ENCODE assay signal across 15 cellular contexts in the genomic region with DNA sequence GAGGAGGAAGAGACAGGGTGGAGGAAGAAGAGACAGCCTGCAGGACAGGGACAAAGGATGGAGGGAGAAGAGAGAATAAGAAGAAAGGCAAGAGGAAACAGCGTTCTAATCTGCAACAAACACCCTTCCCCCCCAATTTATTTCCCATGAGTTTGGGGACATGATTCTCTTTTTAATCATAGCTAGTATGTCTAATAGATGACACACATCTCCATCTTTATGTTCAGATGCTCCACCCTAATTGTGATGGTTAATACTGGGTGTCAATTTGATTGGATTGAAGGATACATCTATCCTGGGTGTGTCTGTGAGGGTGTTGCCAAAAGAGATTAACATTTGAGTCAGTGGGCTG.
DNase-seq lines count a peak whose midpoint lies in the region; ATAC-seq and TF ChIP-seq lines count a peak whose summit lies in the region.
"Had no signal": no experiment of that assay in that cellular context is flagged by ENCODE, and none has a peak within 500 bp of the region (broad histone marks: within the 10 kb centered on the region; RNA-seq: fewer than 3 reads in every experiment).

No MANE protein-coding gene starts in this region.

- no peak overlapping the region for H3K9ac ChIP-seq in neural cell (ENCODE audit: low read length)

- no peak for DNase-seq in activated CD4-positive, alpha-beta T cell treated with anti-CD3 and anti-CD28 coated beads, Interleukin-2, amount 10 ng/mL, durations not matched to agents 24 days and 14 days
- no peak for DNase-seq in activated CD4-positive, alpha-beta T cell treated with anti-CD3 and anti-CD28 coated beads, Interleukin-2, amount 50 U/mL, for 48 hours
- no peak for DNase-seq in activated naive CD8-positive, alpha-beta T cell treated with anti-CD3 and anti-CD28 coated beads, Interleukin-2, amount 50 U/mL, for 24 hours
- DNase-seq in T-helper 17 cell, result no peak
- no peak for DNase-seq in activated effector memory CD4-positive, alpha-beta T cell treated with anti-CD3 and anti-CD28 coated beads, Interleukin-2, amount 50 U/mL, for 16 hours
- no peak for DNase-seq in H7
- DNase-seq: BE2C; CD8-positive, alpha-beta memory T cell; DMS53; KG1; NCI-H1105 treated with DMSO at 0.1 percent for 48 hours; NCI-H1694 treated with DMSO at 0.1 percent for 48 hours had no signal

- no peaks in the 10 kb centered on the region for H3K36me3 Mint-ChIP-seq in activated CD4-positive, alpha-beta T cell treated with anti-CD3 and anti-CD28 coated beads, Interleukin-2, amount 10 ng/mL, durations not matched to agents 24 days and 14 days (ENCODE audit: low read depth)
- peaks cover 2% of the 10 kb centered on the region for H3K36me3 Mint-ChIP-seq in activated naive CD8-positive, alpha-beta T cell
- H3K36me3 Mint-ChIP-seq in activated naive CD8-positive, alpha-beta T cell treated with anti-CD3 and anti-CD28 coated beads, Interleukin-2, amount 50 U/mL, for 24 hours (ENCODE audit: low read depth), result no peaks in the 10 kb centered on the region
- H3K36me3 Mint-ChIP-seq in T-helper 17 cell (ENCODE audit: low read depth), result no peaks in the 10 kb centered on the region
- H3K36me3 Mint-ChIP-seq: CD8-positive, alpha-beta memory T cell had no signal

- no peak for TF ChIP-seq RAD21 in neural cell (conservative IDR thresholded peaks at IDR 0.05)

- intact Hi-C loops in activated CD4-positive, alpha-beta T cell treated with anti-CD3 and anti-CD28 coated beads, Interleukin-2, amount 10 ng/mL, durations not matched to agents 24 days and 14 days (cut with micrococcal nuclease), result no loop called here

- TF ChIP-seq EP300 in neural cell (conservative IDR thresholded peaks at IDR 0.05; ENCODE audit: poor library complexity, severe bottlenecking), result no peak

- ATAC-seq in activated naive CD8-positive, alpha-beta T cell treated with anti-CD3 and anti-CD28 coated beads, Interleukin-2, amount 50 U/mL, for 24 hours, result no peak
- peak; percentile 55 for ATAC-seq in T-helper 17 cell
- ATAC-seq: Panc1 had no signal

- no peaks in the 10 kb centered on the region for H4K20me1 ChIP-seq in neural cell (ENCODE audit: insufficient read depth)

- peaks cover 2% of the 10 kb centered on the region for H3K27me3 Mint-ChIP-seq in activated CD4-positive, alpha-beta T cell treated with anti-CD3 and anti-CD28 coated beads, Interleukin-2, amount 10 ng/mL, durations not matched to agents 24 days and 14 days
- no peaks in the 10 kb centered on the region for H3K27me3 Mint-ChIP-seq in activated naive CD8-positive, alpha-beta T cell
- no peaks in the 10 kb centered on the region for H3K27me3 Mint-ChIP-seq in activated naive CD8-positive, alpha-beta T cell treated with anti-CD3 and anti-CD28 coated beads, Interleukin-2, amount 50 U/mL, for 24 hours
- H3K27me3 Mint-ChIP-seq in T-helper 17 cell, result no peaks in the 10 kb centered on the region
- H3K27me3 Mint-ChIP-seq: CD8-positive, alpha-beta memory T cell had no signal

- H3K36me3 ChIP-seq in neural cell (ENCODE audit: insufficient read depth, low read length) (no peaks in the 10 kb centered on the region), H7 (replicated peaks; ENCODE audit: control insufficient read depth, insufficient read depth, low read length) (no peaks in the 10 kb centered on the region)
- H3K36me3 ChIP-seq: BE2C had no signal

- peaks cover 6% of the 10 kb centered on the region for H3K4me1 Mint-ChIP-seq in activated CD4-positive, alpha-beta T cell treated with anti-CD3 and anti-CD28 coated beads, Interleukin-2, amount 10 ng/mL, durations not matched to agents 24 days and 14 days
- peaks cover 17% of the 10 kb centered on the region for H3K4me1 Mint-ChIP-seq in activated naive CD8-positive, alpha-beta T cell (ENCODE audit: low read depth)
- H3K4me1 Mint-ChIP-seq in activated naive CD8-positive, alpha-beta T cell treated with anti-CD3 and anti-CD28 coated beads, Interleukin-2, amount 50 U/mL, for 24 hours, result peaks cover 9% of the 10 kb centered on the region
- peaks cover 10% of the 10 kb centered on the region for H3K4me1 Mint-ChIP-seq in T-helper 17 cell

- no peaks in the 10 kb centered on the region for H3K9me3 Mint-ChIP-seq in activated CD4-positive, alpha-beta T cell treated with anti-CD3 and anti-CD28 coated beads, Interleukin-2, amount 10 ng/mL, durations not matched to agents 24 days and 14 days
- no peaks in the 10 kb centered on the region for H3K9me3 Mint-ChIP-seq in activated naive CD8-positive, alpha-beta T cell (ENCODE audit: low read depth)
- no peaks in the 10 kb centered on the region for H3K9me3 Mint-ChIP-seq in activated naive CD8-positive, alpha-beta T cell treated with anti-CD3 and anti-CD28 coated beads, Interleukin-2, amount 50 U/mL, for 24 hours
- H3K9me3 Mint-ChIP-seq: CD8-positive, alpha-beta memory T cell had no signal

- H3K27ac ChIP-seq in neural cell (ENCODE audit: low read length), result peak overlapping the region; percentile 16

- H2AFZ ChIP-seq in neural cell (ENCODE audit: low read depth, low read length), result no peak overlapping the region

- H3K4me3 ChIP-seq in neural cell (ENCODE audit: low read length), result no peak overlapping the region
- H3K4me3 ChIP-seq in H7 (ENCODE audit: insufficient read depth, low read depth, low read length), result no peak overlapping the region

- H3K27me3 ChIP-seq in neural cell (ENCODE audit: insufficient read depth, low read depth, low read length) (no peaks in the 10 kb centered on the region), H7 (ENCODE audit: control insufficient read depth, insufficient read depth, low read length) (no peaks in the 10 kb centered on the region)
- H3K27me3 ChIP-seq: BE2C had no signal

- no peaks in the 10 kb centered on the region for H3F3A ChIP-seq in neural cell (ENCODE audit: insufficient read depth, low read length, poor library complexity, severe bottlenecking)

- H3K79me2 ChIP-seq in neural cell (replicated peaks; ENCODE audit: insufficient read depth, low read length), result no peaks in the 10 kb centered on the region

- H3K27ac Mint-ChIP-seq in activated CD4-positive, alpha-beta T cell treated with anti-CD3 and anti-CD28 coated beads, Interleukin-2, amount 10 ng/mL, durations not matched to agents 24 days and 14 days, result peak overlapping the region; percentile 48
- H3K27ac Mint-ChIP-seq in activated naive CD8-positive, alpha-beta T cell, result peak overlapping the region; percentile 47
- H3K27ac Mint-ChIP-seq in activated naive CD8-positive, alpha-beta T cell treated with anti-CD3 and anti-CD28 coated beads, Interleukin-2, amount 50 U/mL, for 24 hours, result no peak overlapping the region
- peak overlapping the region; percentile 93 for H3K27ac Mint-ChIP-seq in T-helper 17 cell

- TF ChIP-seq CTCF in neural cell (IDR thresholded peaks at IDR 0.05; ENCODE audit: poor library complexity, severe bottlenecking), result no peak

- no peaks in the 10 kb centered on the region for H3K9me2 ChIP-seq in neural cell (ENCODE audit: insufficient read depth, low read length)

- H3K4me2 ChIP-seq in neural cell (ENCODE audit: low read length), result no peak overlapping the region

- no peaks in the 10 kb centered on the region for H3K9me3 ChIP-seq in T-helper 17 cell (ENCODE audit: control insufficient read depth, low read length, poor library complexity, severe bottlenecking)
- no peaks in the 10 kb centered on the region for H3K9me3 ChIP-seq in neural cell (ENCODE audit: low read length)
- H3K9me3 ChIP-seq: BE2C had no signal

- peak overlapping the region; percentile 77 for H3K4me3 Mint-ChIP-seq in activated CD4-positive, alpha-beta T cell treated with anti-CD3 and anti-CD28 coated beads, Interleukin-2, amount 10 ng/mL, durations not matched to agents 24 days and 14 days
- peak overlapping the region; percentile 77 for H3K4me3 Mint-ChIP-seq in activated naive CD8-positive, alpha-beta T cell
- no peak overlapping the region for H3K4me3 Mint-ChIP-seq in activated naive CD8-positive, alpha-beta T cell treated with anti-CD3 and anti-CD28 coated beads, Interleukin-2, amount 50 U/mL, for 24 hours
- peak overlapping the region; percentile 92 for H3K4me3 Mint-ChIP-seq in T-helper 17 cell

TF ChIP-seq in neural cell, 6 proteins besides CTCF, POLR2A, EP300 and RAD21:
- TF ChIP-seq POLR2AphosphoS5 (IDR thresholded peaks at IDR 0.05), result no peak
- no peak for TF ChIP-seq EZH2 (IDR thresholded peaks at IDR 0.05; ENCODE audit: borderline replicate concordance, insufficient read depth, low read length, poor library complexity, severe bottlenecking)
- no peak for TF ChIP-seq SMC3 (conservative IDR thresholded peaks at IDR 0.05; ENCODE audit: poor library complexity)
- TF ChIP-seq MXI1 (conservative IDR thresholded peaks at IDR 0.05; ENCODE audit: poor library complexity, severe bottlenecking), result no peak
- TF ChIP-seq, protein P1, sequence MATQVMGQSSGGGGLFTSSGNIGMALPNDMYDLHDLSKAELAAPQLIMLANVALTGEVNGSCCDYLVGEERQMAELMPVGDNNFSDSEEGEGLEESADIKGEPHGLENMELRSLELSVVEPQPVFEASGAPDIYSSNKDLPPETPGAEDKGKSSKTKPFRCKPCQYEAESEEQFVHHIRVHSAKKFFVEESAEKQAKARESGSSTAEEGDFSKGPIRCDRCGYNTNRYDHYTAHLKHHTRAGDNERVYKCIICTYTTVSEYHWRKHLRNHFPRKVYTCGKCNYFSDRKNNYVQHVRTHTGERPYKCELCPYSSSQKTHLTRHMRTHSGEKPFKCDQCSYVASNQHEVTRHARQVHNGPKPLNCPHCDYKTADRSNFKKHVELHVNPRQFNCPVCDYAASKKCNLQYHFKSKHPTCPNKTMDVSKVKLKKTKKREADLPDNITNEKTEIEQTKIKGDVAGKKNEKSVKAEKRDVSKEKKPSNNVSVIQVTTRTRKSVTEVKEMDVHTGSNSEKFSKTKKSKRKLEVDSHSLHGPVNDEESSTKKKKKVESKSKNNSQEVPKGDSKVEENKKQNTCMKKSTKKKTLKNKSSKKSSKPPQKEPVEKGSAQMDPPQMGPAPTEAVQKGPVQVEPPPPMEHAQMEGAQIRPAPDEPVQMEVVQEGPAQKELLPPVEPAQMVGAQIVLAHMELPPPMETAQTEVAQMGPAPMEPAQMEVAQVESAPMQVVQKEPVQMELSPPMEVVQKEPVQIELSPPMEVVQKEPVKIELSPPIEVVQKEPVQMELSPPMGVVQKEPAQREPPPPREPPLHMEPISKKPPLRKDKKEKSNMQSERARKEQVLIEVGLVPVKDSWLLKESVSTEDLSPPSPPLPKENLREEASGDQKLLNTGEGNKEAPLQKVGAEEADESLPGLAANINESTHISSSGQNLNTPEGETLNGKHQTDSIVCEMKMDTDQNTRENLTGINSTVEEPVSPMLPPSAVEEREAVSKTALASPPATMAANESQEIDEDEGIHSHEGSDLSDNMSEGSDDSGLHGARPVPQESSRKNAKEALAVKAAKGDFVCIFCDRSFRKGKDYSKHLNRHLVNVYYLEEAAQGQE (IDR thresholded peaks at IDR 0.05; ENCODE audit: borderline replicate concordance), result no peak
- TF ChIP-seq TAF1 (IDR thresholded peaks at IDR 0.05; ENCODE audit: low read depth), result no peak
